Comparison of ENCODE assay signal across 11 cellular contexts in genomic region chr5:179345179-179345428, GRCh38. TPM values are rescaled to one million over a fixed set of nuclear protein-coding genes. Genes with fewer than 3 reads are reported as not detected.
DNase-seq lines count a peak whose midpoint lies in the region; ATAC-seq and TF ChIP-seq lines count a peak whose summit lies in the region.
"Had no signal": no experiment of that assay in that cellular context is flagged by ENCODE, and none has a peak within 500 bp of the region (broad histone marks: within the 10 kb centered on the region; RNA-seq: fewer than 3 reads in every experiment).

No MANE protein-coding gene starts in this region.

- H3K9me3 ChIP-seq in Peyer's patch (no peaks in the 10 kb centered on the region), sigmoid colon (no peaks in the 10 kb centered on the region)

- H3K27ac ChIP-seq in Peyer's patch (peak overlapping the region; percentile 43 to 77 (median 59)), sigmoid colon (peak overlapping the region; percentile 69 to 81 (median 74))

- TF ChIP-seq POLR2A in Peyer's patch (IDR thresholded peaks at IDR 0.05): no peak
- TF ChIP-seq POLR2A in sigmoid colon (IDR thresholded peaks at IDR 0.05): no peak

- WGBS in sigmoid colon, 2 donors: 1 to 3% methylated on average over 37 of the region's 37 CpGs

- DNase-seq in COLO668 (lab: John Stamatoyannopoulos, UW; ENCODE audit: unreplicated experiment) (peak; percentile 10), Peyer's patch (no peak), fibroblast of villous mesenchyme (ENCODE audit: low read depth) (no peak), sigmoid colon (no peak), omental fat pad (ENCODE audit: low spot score) (no peak), CD1c-positive myeloid dendritic cell (ENCODE audit: extremely low spot score) (no peak), cerebellar cortex (ENCODE audit: low spot score) (no peak)
- DNase-seq in effector CD4-positive, alpha-beta T cell: no peak
- DNase-seq: NCI-H1417 treated with DMSO at 0.1 percent for 48 hours had no signal

- no peak for ATAC-seq in omental fat pad (ENCODE audit: low FRiP score)

- H3K27me3 ChIP-seq in Peyer's patch (no peaks in the 10 kb centered on the region), sigmoid colon (no peaks in the 10 kb centered on the region)

- H3K36me3 ChIP-seq in Peyer's patch (no peaks in the 10 kb centered on the region), sigmoid colon (no peaks in the 10 kb centered on the region)

- H3K4me3 ChIP-seq in Peyer's patch (peak overlapping the region; percentile 33 to 65 (median 48)), fibroblast of villous mesenchyme (ENCODE audit: low read depth, low read length) (peak overlapping the region; percentile 82), sigmoid colon (peak overlapping the region; percentile 53 to 87 (median 73))

- intact Hi-C loops in sigmoid colon (cut with DNase I): loop anchor here (10.0 kb wide), 1 partner anchor 150 kb away; no protein-coding TSS in a partner anchor

- H3K4me1 ChIP-seq in Peyer's patch: peaks cover 0 to 18% (median 3%) of the 10 kb centered on the region in 4 donors
- peaks cover 0 to 31% (median 26%) of the 10 kb centered on the region in 4 donors for H3K4me1 ChIP-seq in sigmoid colon

- TF ChIP-seq EP300 in sigmoid colon (IDR thresholded peaks at IDR 0.05): no peak

- TF ChIP-seq CTCF in Peyer's patch (IDR thresholded peaks at IDR 0.05) (no peak), fibroblast of villous mesenchyme (IDR thresholded peaks at IDR 0.05; ENCODE audit: insufficient read depth, low read depth, low read length) (no peak), sigmoid colon (IDR thresholded peaks at IDR 0.05) (no peak), omental fat pad (IDR thresholded peaks at IDR 0.05) (no peak)

RNA-seq across cellular contexts. Expression of gene ADAMTS2, which starts 0.2 kb away (rescaled TPM):
- total RNA-seq in Peyer's patch (10 to 100 TPM in 2 of 4 donors, 1 to 10 TPM in 2; 5.3 to 90.0 (median 9.5) TPM), fibroblast of villous mesenchyme (30.2 and 44.5 TPM in 2 replicates), sigmoid colon (10 to 100 TPM in 3 of 4 donors, 1 to 10 TPM in 1; 9.2 to 33.2 (median 14.6) TPM), omental fat pad (10 to 100 TPM; 39.5 to 61.9 (median 56.4) TPM)
- polyA plus RNA-seq in sigmoid colon: 1 to 10 TPM in 2 of 3 donors, under 1 TPM in 1; 0.69 to 5.9 (median 1.2) TPM
- total RNA-seq: dermis microvascular lymphatic vessel endothelial cell, OCI-LY7 had no signal
